In the genomic region with DNA sequence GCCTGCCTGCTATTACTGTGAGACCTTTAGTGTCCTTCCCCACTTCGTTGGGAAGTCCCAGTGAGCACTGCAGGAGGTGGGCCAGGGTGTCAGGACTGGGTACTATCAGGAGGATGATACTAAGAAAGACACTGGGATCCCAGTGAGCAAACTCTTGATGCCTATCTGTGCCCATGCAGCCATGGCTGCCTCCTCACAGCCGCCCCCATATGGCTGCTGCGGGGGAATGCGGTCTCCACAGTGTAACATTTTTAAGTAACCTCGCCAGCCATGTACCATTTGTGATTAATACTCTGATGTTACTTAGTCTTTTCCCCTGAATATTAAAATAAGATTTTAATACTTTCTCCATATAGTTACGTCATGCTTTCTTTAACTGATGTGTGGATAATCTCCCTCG, we compare ENCODE assay signal across 1 cellular context.
TF ChIP-seq lines count a peak whose summit lies in the region.

No MANE protein-coding gene starts in this region.

TF ChIP-seq in GM12878, 131 proteins besides CTCF, POLR2A, EP300 and RAD21 (continued from another document):
- no peak for TF ChIP-seq SP1 (IDR thresholded peaks at IDR 0.05; ENCODE audit: low read depth, low read length)
- TF ChIP-seq SMARCA5 (IDR thresholded peaks at IDR 0.05): no peak
- no peak for TF ChIP-seq NR2C1 (IDR thresholded peaks at IDR 0.05)
- no peak for TF ChIP-seq ZSCAN29 (IDR thresholded peaks at IDR 0.05)
- no peak for TF ChIP-seq STAT1 (conservative IDR thresholded peaks at IDR 0.05)
- TF ChIP-seq WRNIP1 (IDR thresholded peaks at IDR 0.05; ENCODE audit: borderline replicate concordance, low read depth, low read length): no peak
- TF ChIP-seq, protein P1, sequence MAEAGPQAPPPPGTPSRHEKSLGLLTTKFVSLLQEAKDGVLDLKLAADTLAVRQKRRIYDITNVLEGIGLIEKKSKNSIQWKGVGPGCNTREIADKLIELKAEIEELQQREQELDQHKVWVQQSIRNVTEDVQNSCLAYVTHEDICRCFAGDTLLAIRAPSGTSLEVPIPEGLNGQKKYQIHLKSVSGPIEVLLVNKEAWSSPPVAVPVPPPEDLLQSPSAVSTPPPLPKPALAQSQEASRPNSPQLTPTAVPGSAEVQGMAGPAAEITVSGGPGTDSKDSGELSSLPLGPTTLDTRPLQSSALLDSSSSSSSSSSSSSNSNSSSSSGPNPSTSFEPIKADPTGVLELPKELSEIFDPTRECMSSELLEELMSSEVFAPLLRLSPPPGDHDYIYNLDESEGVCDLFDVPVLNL (IDR thresholded peaks at IDR 0.05; ENCODE audit: low read depth, low read length): no peak
- TF ChIP-seq STAT3 (IDR thresholded peaks at IDR 0.05; ENCODE audit: low read depth, low read length): no peak
- TF ChIP-seq IRF4 (IDR thresholded peaks at IDR 0.05; ENCODE audit: low read depth, low read length): no peak
- TF ChIP-seq YBX1 (IDR thresholded peaks at IDR 0.05): no peak
- TF ChIP-seq MEF2B (IDR thresholded peaks at IDR 0.05; ENCODE audit: partially characterized antibody, poor library complexity, severe bottlenecking): no peak
